Comparison of ENCODE assay signal across 10 cellular contexts in genomic region chr7:143727561-143727960, GRCh38. TPM values are rescaled to one million over a fixed set of nuclear protein-coding genes. Genes with fewer than 3 reads are reported as not detected.
DNase-seq lines count a peak whose midpoint lies in the region; ATAC-seq, FAIRE-seq and TF ChIP-seq lines count a peak whose summit lies in the region.
"Not testable (repeated sequence)": the region's sequence is repeated elsewhere in the genome, so short reads cannot be mapped to it uniquely, and the experiment has no call there.
"Had no signal": no experiment of that assay in that cellular context is flagged by ENCODE, and none has a peak within 500 bp of the region (broad histone marks: within the 10 kb centered on the region; RNA-seq: fewer than 3 reads in every experiment).

No MANE protein-coding gene starts in this region.

- H3K27ac Mint-ChIP-seq in activated CD8-positive, alpha-beta T cell treated with anti-CD3 and anti-CD28 coated beads for 36 hours = not testable (repeated sequence)

- not testable (repeated sequence) for H3K79me2 ChIP-seq in HepG2 (ENCODE audit: insufficient read depth, low read length)

- not testable (repeated sequence) for H3K9ac ChIP-seq in HepG2 (ENCODE audit: insufficient read depth, low read depth, low read length)

- TF ChIP-seq EP300 in HepG2 (IDR thresholded peaks at IDR 0.05; ENCODE audit: low read depth in 2 of 2, low read length in 2 of 2); HepG2 (CRISPR knock-in tag; IDR thresholded peaks at IDR 0.05; ENCODE audit: borderline replicate concordance): not testable (repeated sequence)

- H3K4me2 ChIP-seq in HepG2 (ENCODE audit: low read depth, low read length) = not testable (repeated sequence)

- CTCF ChIA-PET in activated CD8-positive, alpha-beta T cell treated with anti-CD3 and anti-CD28 coated beads for 36 hours (lab: Charles Lee) = interaction anchor here (1.2 kb wide), 1 partner anchor 9 kb away, joined by 3 read pairs; no protein-coding TSS in a partner anchor
- CTCF ChIA-PET in HepG2 (lab: Yijun Ruan, JAX; ENCODE audit: low intra/inter-chr PET ratio, low total read pairs) = not testable (repeated sequence)

- peaks cover 31% of the 10 kb centered on the region for H3K36me3 Mint-ChIP-seq in activated CD8-positive, alpha-beta T cell treated with anti-CD3 and anti-CD28 coated beads for 36 hours (ENCODE audit: low read depth)

- not testable (repeated sequence) for FAIRE-seq in HepG2 (lab: Jason Lieb, UNC)

- ATAC-seq in GM18858 (IDR thresholded peaks at IDR 0.05; ENCODE audit: unreplicated experiment) (peak; percentile 50), GM19463 (IDR thresholded peaks at IDR 0.05; ENCODE audit: unreplicated experiment) (peak; percentile 71), HG02588 (IDR thresholded peaks at IDR 0.05; ENCODE audit: unreplicated experiment) (peak; percentile 58), HG03039 (IDR thresholded peaks at IDR 0.05; ENCODE audit: unreplicated experiment) (peak; percentile 65), HG03442 (IDR thresholded peaks at IDR 0.05; ENCODE audit: unreplicated experiment) (peak; percentile 76), HepG2 (peak; percentile 94)
- peak; percentile 50 for ATAC-seq in activated CD8-positive, alpha-beta T cell treated with anti-CD3 and anti-CD28 coated beads for 36 hours

- H2AFZ ChIP-seq in HepG2 (ENCODE audit: low read length) = not testable (repeated sequence)

- no CpG with 5 or more reads among the region's 7 CpGs for WGBS in HepG2 (ENCODE audit: low lambda C conversion rate)

- not testable (repeated sequence) for TF ChIP-seq RAD21 in HepG2 (CRISPR knock-in tag; IDR thresholded peaks at IDR 0.05)

- not testable (repeated sequence) for BruUV-seq in HepG2 (replicated peaks; lab: Mats Ljungman, UMichigan)

- H3K27ac ChIP-seq in HepG2 (ENCODE audit: extremely low read length, insufficient read depth, low read length) = not testable (repeated sequence)

- H3K4me1 Mint-ChIP-seq in activated CD8-positive, alpha-beta T cell treated with anti-CD3 and anti-CD28 coated beads for 36 hours (ENCODE audit: low read depth) = not testable (repeated sequence)

- in situ Hi-C loops in HepG2 (cut with HindIII; ENCODE audit: extremely low pct_ligation_motif_present, low pct_unique_long_range_greater_than_20kb) = not testable (repeated sequence)

- POLR2A ChIA-PET in activated CD8-positive, alpha-beta T cell treated with anti-CD3 and anti-CD28 coated beads for 36 hours (lab: Charles Lee); HepG2 (lab: Yijun Ruan, JAX): not testable (repeated sequence)

- H3K9me3 ChIP-seq in HepG2 (ENCODE audit: low read length) = not testable (repeated sequence)

- not testable (repeated sequence) for H3K27me3 ChIP-seq in HepG2 (ENCODE audit: control insufficient read depth in 1 of 2, insufficient read depth in 2 of 2, low read length in 2 of 2)

- intact Hi-C loops in activated CD8-positive, alpha-beta T cell treated with anti-CD3 and anti-CD28 coated beads for 36 hours (cut with micrococcal nuclease); HepG2 (cut with micrococcal nuclease; ENCODE audit: unreplicated experiment): not testable (repeated sequence)

- H3K9me3 Mint-ChIP-seq in activated CD8-positive, alpha-beta T cell treated with anti-CD3 and anti-CD28 coated beads for 36 hours = not testable (repeated sequence)

- not testable (repeated sequence) for H3K4me1 ChIP-seq in HepG2 (ENCODE audit: insufficient read depth, low read length)

- not testable (repeated sequence) for H3K4me3 Mint-ChIP-seq in activated CD8-positive, alpha-beta T cell treated with anti-CD3 and anti-CD28 coated beads for 36 hours

- not testable (repeated sequence) for H3K27me3 Mint-ChIP-seq in activated CD8-positive, alpha-beta T cell treated with anti-CD3 and anti-CD28 coated beads for 36 hours

- not testable (repeated sequence) for TF ChIP-seq POLR2A in HepG2 (IDR thresholded peaks at IDR 0.05; ENCODE audit: insufficient read depth in 1 of 2, low read depth in 2 of 2, low read length in 2 of 2)

- not testable (repeated sequence) for H4K20me1 ChIP-seq in HepG2 (ENCODE audit: insufficient read depth, low read length)

- H3K4me3 ChIP-seq in HepG2 (replicated peaks in 1 of 3; ENCODE audit: insufficient read depth in 1 of 3, low read depth in 2 of 3, low read length in 3 of 3) = not testable (repeated sequence)

- not testable (repeated sequence) for H3K36me3 ChIP-seq in HepG2 (replicated peaks in 1 of 2; ENCODE audit: control insufficient read depth in 1 of 2, insufficient read depth in 2 of 2, low read length in 2 of 2)

- TF ChIP-seq CTCF in activated CD8-positive, alpha-beta T cell treated with anti-CD3 and anti-CD28 coated beads for 36 hours (IDR thresholded peaks at IDR 0.05); HepG2 (CRISPR knock-in tag; IDR thresholded peaks at IDR 0.05): not testable (repeated sequence)

- DNase-seq in activated CD8-positive, alpha-beta T cell treated with anti-CD3 and anti-CD28 coated beads for 36 hours; HepG2 (ENCODE audit: low spot score): not testable (repeated sequence)

RNA-seq across cellular contexts. Expression of gene CTAGE6, which starts 29.9 kb away (rescaled TPM):
- total RNA-seq in activated CD8-positive, alpha-beta T cell treated with anti-CD3 and anti-CD28 coated beads for 36 hours = 1 to 10 TPM; 1.3 to 1.7 TPM
- not detected in 2 replicates for total RNA-seq in HepG2 (2016; rRNA removed; fragmentation: Illumina TruSeq; extraction: Trizol)
- total RNA-seq in HepG2 (2016; cell fraction: cytosol; rRNA removed; fragmentation: Illumina TruSeq; extraction: Trizol; ENCODE audit: low read depth) = not detected in 2 replicates
- total RNA-seq in HepG2 (2016; cell fraction: insoluble cytoplasmic fraction; rRNA removed; fragmentation: Illumina TruSeq; extraction: Trizol) = not detected in 2 replicates
- not detected in 2 replicates for total RNA-seq in HepG2 (2016; cell fraction: membrane; rRNA removed; fragmentation: Illumina TruSeq; extraction: Trizol)
- not detected in 2 replicates for total RNA-seq in HepG2 (2016; cell fraction: nucleus; rRNA removed; fragmentation: Illumina TruSeq; extraction: Trizol)
- polyA plus RNA-seq in HepG2 (2011; rRNA removed) = 0.09 and 0.12 TPM in 2 replicates
- polyA plus RNA-seq in HepG2 (2011; cell fraction: cytosol; rRNA removed) = not detected in 2 replicates
- polyA plus RNA-seq in HepG2 (2011; cell fraction: nucleus; rRNA removed) = 0.29 and 0.38 TPM in 2 replicates
- not detected in 2 replicates for polyA plus RNA-seq in HepG2 (2012)
- not detected in 2 replicates for polyA plus RNA-seq in HepG2 (2016; cell fraction: cytosol; fragmentation: Illumina TruSeq; extraction: Trizol; ENCODE audit: low read depth)
- not detected in 2 replicates for polyA plus RNA-seq in HepG2 (2016; cell fraction: insoluble cytoplasmic fraction; fragmentation: Illumina TruSeq; extraction: Trizol; ENCODE audit: low read depth)
- not detected in 2 replicates for polyA plus RNA-seq in HepG2 (2016; cell fraction: membrane; fragmentation: Illumina TruSeq; extraction: Trizol; ENCODE audit: low read depth)
- not detected in 2 replicates for polyA plus RNA-seq in HepG2 (2016; cell fraction: nucleus; fragmentation: Illumina TruSeq; extraction: Trizol; ENCODE audit: insufficient read depth, low read depth)
- polyA minus RNA-seq in HepG2 (2011; rRNA and poly(A)+ RNA removed; ENCODE audit: low replicate concordance) = 0.12 and 0.42 TPM in 2 replicates
- not detected in 2 replicates for polyA minus RNA-seq in HepG2 (2011; cell fraction: cytosol; rRNA and poly(A)+ RNA removed)
- 4.6 and 4.8 TPM in 2 replicates for polyA minus RNA-seq in HepG2 (2011; cell fraction: nucleus; rRNA and poly(A)+ RNA removed)
- total RNA-seq: HT-29 had no signal
- polyA plus RNA-seq: endothelial cell of umbilical vein, GM23248 had no signal
